ENCODE assay signal across 2 cellular contexts in genomic region chr4:4259484-4260100, GRCh38.
TF ChIP-seq lines count a peak whose summit lies in the region.

No MANE protein-coding gene starts in this region.

TF ChIP-seq in SK-N-SH, 30 proteins besides CTCF, POLR2A, EP300 and RAD21:
- no peak for TF ChIP-seq FOSL2 (IDR thresholded peaks at IDR 0.05; ENCODE audit: borderline replicate concordance, low read depth)
- no peak for TF ChIP-seq GABPA (IDR thresholded peaks at IDR 0.05; ENCODE audit: low read depth)
- TF ChIP-seq RFX5 (IDR thresholded peaks at IDR 0.05; ENCODE audit: low read length) = no peak
- no peak for TF ChIP-seq JUND (IDR thresholded peaks at IDR 0.05)
- no peak for TF ChIP-seq FOXM1 (IDR thresholded peaks at IDR 0.05; ENCODE audit: low read depth)
- TF ChIP-seq USF1 (IDR thresholded peaks at IDR 0.05; ENCODE audit: borderline replicate concordance, low read depth) = no peak
- no peak for TF ChIP-seq FOXJ3 (CRISPR knock-in tag; IDR thresholded peaks at IDR 0.05)
- no peak for TF ChIP-seq GATA2 (CRISPR knock-in tag; IDR thresholded peaks at IDR 0.05)

TF ChIP-seq in SK-N-SH treated with all-trans-retinoic acid at 6 μM for 48 hours, 23 proteins besides CTCF, POLR2A, EP300 and RAD21:
- TF ChIP-seq BACH2 (CRISPR knock-in tag; IDR thresholded peaks at IDR 0.05; ENCODE audit: borderline replicate concordance) (no peak), PATZ1 (CRISPR knock-in tag; IDR thresholded peaks at IDR 0.05; ENCODE audit: borderline replicate concordance) (no peak), PPARA (CRISPR knock-in tag; IDR thresholded peaks at IDR 0.05; ENCODE audit: borderline replicate concordance) (no peak), ARNTL (CRISPR knock-in tag; IDR thresholded peaks at IDR 0.05; ENCODE audit: borderline replicate concordance, low read depth) (no peak), ZNF565 (CRISPR knock-in tag; conservative IDR thresholded peaks at IDR 0.05; ENCODE audit: low read depth) (no peak), ZFP30 (CRISPR knock-in tag; IDR thresholded peaks at IDR 0.05) (no peak), ZNF70 (CRISPR knock-in tag; IDR thresholded peaks at IDR 0.05) (no peak), ESRRG (CRISPR knock-in tag; IDR thresholded peaks at IDR 0.05) (no peak), TSHZ2 (CRISPR knock-in tag; IDR thresholded peaks at IDR 0.05) (no peak), TOX (CRISPR knock-in tag; IDR thresholded peaks at IDR 0.05; ENCODE audit: borderline replicate concordance) (no peak)
TF ChIP-seq in SK-N-SH treated with all-trans-retinoic acid at 6 μM for 48 hours: peak in this region for 0.
